ENCODE assay signal across 20 cellular contexts in genomic region chrX:75228854-75229253, GRCh38.
"Had no signal": no experiment of that assay in that cellular context is flagged by ENCODE, and none has a peak within 500 bp of the region (broad histone marks: within the 10 kb centered on the region; RNA-seq: fewer than 3 reads in every experiment).

No MANE protein-coding gene starts in this region.

- H3K4me1 ChIP-seq: breast epithelium, heart left ventricle, prostate gland, tibial nerve, vagina had no signal

- H3K36me3 Mint-ChIP-seq: activated naive CD8-positive, alpha-beta T cell treated with anti-CD3 and anti-CD28 coated beads for 36 hours had no signal

- H3K4me3 Mint-ChIP-seq: activated CD4-positive, alpha-beta T cell treated with anti-CD3 and anti-CD28 coated beads, Interleukin-2, amount 10 ng/mL, durations not matched to agents 24 days and 14 days; activated CD8-positive, alpha-beta T cell treated with anti-CD3 and anti-CD28 coated beads, Interleukin-2, amount 10 ng/mL, durations not matched to agents 7 days and 5 days; activated naive CD8-positive, alpha-beta T cell treated with anti-CD3 and anti-CD28 coated beads for 36 hours; endodermal cell; nephron progenitor cell had no signal

- H3K27ac Mint-ChIP-seq: activated CD4-positive, alpha-beta T cell treated with anti-CD3 and anti-CD28 coated beads, Interleukin-2, amount 10 ng/mL, durations not matched to agents 24 days and 14 days; activated CD8-positive, alpha-beta T cell treated with anti-CD3 and anti-CD28 coated beads, Interleukin-2, amount 10 ng/mL, durations not matched to agents 7 days and 5 days; activated naive CD8-positive, alpha-beta T cell treated with anti-CD3 and anti-CD28 coated beads for 36 hours; endodermal cell; nephron progenitor cell had no signal

- H3K27me3 Mint-ChIP-seq: activated CD4-positive, alpha-beta T cell treated with anti-CD3 and anti-CD28 coated beads, Interleukin-2, amount 10 ng/mL, durations not matched to agents 24 days and 14 days; activated naive CD8-positive, alpha-beta T cell treated with anti-CD3 and anti-CD28 coated beads for 36 hours had no signal

- H3K36me3 ChIP-seq: breast epithelium, heart left ventricle, prostate gland, tibial nerve, vagina had no signal

- ATAC-seq: activated CD8-positive, alpha-beta T cell treated with anti-CD3 and anti-CD28 coated beads, Interleukin-2, amount 10 ng/mL, durations not matched to agents 7 days and 5 days; heart left ventricle; right cardiac atrium had no signal

- H3K9me3 ChIP-seq: breast epithelium, heart left ventricle, prostate gland, tibial nerve, vagina had no signal

- DNase-seq: activated CD4-positive, alpha-beta T cell treated with anti-CD3 and anti-CD28 coated beads, Interleukin-2, amount 10 ng/mL, durations not matched to agents 24 days and 14 days; activated CD4-positive, CD25-positive, alpha-beta regulatory T cell; activated CD8-positive, alpha-beta T cell treated with anti-CD3 and anti-CD28 coated beads, Interleukin-2, amount 10 ng/mL, durations not matched to agents 7 days and 5 days; activated gamma-delta T cell treated with Interleukin-2 at 50 U/mL for 16 hours; activated naive CD8-positive, alpha-beta T cell treated with anti-CD3 and anti-CD28 coated beads for 36 hours; dorsolateral prefrontal cortex; endodermal cell; heart left ventricle; nephron progenitor cell; occipital lobe; right cardiac atrium; stimulated activated CD4-positive, alpha-beta T cell treated with anti-CD3 and anti-CD28 coated beads, Interleukin-4, amount 100 ng/mL, for 24 hours; stimulated activated naive CD4-positive, alpha-beta T cell treated with Interleukin-2 at 50 U/mL for 16 hours; substantia nigra had no signal

- H3K9me3 Mint-ChIP-seq: activated CD4-positive, alpha-beta T cell treated with anti-CD3 and anti-CD28 coated beads, Interleukin-2, amount 10 ng/mL, durations not matched to agents 24 days and 14 days; activated naive CD8-positive, alpha-beta T cell treated with anti-CD3 and anti-CD28 coated beads for 36 hours had no signal

- H3K4me1 Mint-ChIP-seq: activated CD4-positive, alpha-beta T cell treated with anti-CD3 and anti-CD28 coated beads, Interleukin-2, amount 10 ng/mL, durations not matched to agents 24 days and 14 days; nephron progenitor cell had no signal

- H3K27me3 ChIP-seq: tibial nerve, vagina had no signal

- H3K27ac ChIP-seq: breast epithelium, dorsolateral prefrontal cortex, heart left ventricle, prostate gland, skin epidermis, tibial nerve, vagina had no signal

- FAIRE-seq: frontal cortex had no signal

- H3K4me3 ChIP-seq: breast epithelium, dorsolateral prefrontal cortex, heart left ventricle, prostate gland, skin epidermis, tibial nerve, vagina had no signal
